In the genomic region with DNA sequence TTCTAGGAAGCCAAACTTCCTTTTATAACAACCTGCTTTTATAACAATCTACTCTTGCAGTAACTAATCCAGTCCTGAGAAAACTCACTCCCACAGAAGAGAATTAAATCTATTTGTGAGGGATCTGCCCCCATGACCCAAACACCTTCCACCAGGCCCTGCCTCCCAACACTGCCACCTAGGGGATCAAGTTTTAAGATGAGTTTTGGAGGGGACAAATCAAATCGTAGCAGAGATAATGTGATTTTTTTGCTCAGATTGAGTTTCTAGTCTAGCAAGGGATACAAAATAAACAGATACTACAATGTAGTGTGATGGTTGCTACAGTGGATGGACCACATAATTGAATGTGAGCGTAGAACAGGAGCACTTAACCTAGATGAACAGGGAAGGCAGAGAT, we compare ENCODE assay signal across 12 cellular contexts. TPM values are rescaled to one million over a fixed set of nuclear protein-coding genes. Genes with fewer than 3 reads are reported as not detected.
A peak's percentile ranks its signal among the peaks of the same experiment; 100 is the strongest.
DNase-seq lines count a peak whose midpoint lies in the region; ATAC-seq, FAIRE-seq and TF ChIP-seq lines count a peak whose summit lies in the region.
"Had no signal": no experiment of that assay in that cellular context is flagged by ENCODE, and none has a peak within 500 bp of the region (broad histone marks: within the 10 kb centered on the region; RNA-seq: fewer than 3 reads in every experiment).

No MANE protein-coding gene starts in this region.

- peaks cover 7% of the 10 kb centered on the region; the same call in 1 of the 2 replicates for H3K4me1 ChIP-seq in DND-41 (ENCODE audit: insufficient read depth, low read length)
- no peaks in the 10 kb centered on the region for H3K4me1 ChIP-seq in testis

- H3K4me3 ChIP-seq in DND-41 (ENCODE audit: low read depth in 1 of 2, low read length in 2 of 2) (no peak overlapping the region), testis (no peak overlapping the region)

- TF ChIP-seq CTCF in DND-41 (IDR thresholded peaks at IDR 0.05; ENCODE audit: borderline replicate concordance, extremely low read depth, low read length, poor library complexity, severe bottlenecking) (peak; percentile 50), VCaP (conservative IDR thresholded peaks at IDR 0.05) (peak; percentile 63), testis (IDR thresholded peaks at IDR 0.05) (no peak)

- no peak for TF ChIP-seq POLR2A in GM12892 (IDR thresholded peaks at IDR 0.05; ENCODE audit: low read depth, low read length)
- TF ChIP-seq POLR2A in testis (IDR thresholded peaks at IDR 0.05) = no peak

- ATAC-seq in DND-41 (ENCODE audit: insufficient read depth, low read depth) (no peak), HG02588 (IDR thresholded peaks at IDR 0.05; ENCODE audit: unreplicated experiment) (no peak)
- ATAC-seq: stimulated activated naive B cell treated with anti-CD40 and anti-IgM and Interleukin-4, amounts not matched to agents 10 μg/mL and 1 μg/mL and 100 μg/mL, for 72 hours had no signal

- no peaks in the 10 kb centered on the region; the same call in 1 of the 2 replicates for H3K79me2 ChIP-seq in DND-41 (ENCODE audit: insufficient read depth, low read length)

- no peak overlapping the region for H3K9ac ChIP-seq in DND-41 (ENCODE audit: low read depth, low read length)

- H3K4me2 ChIP-seq in DND-41 (ENCODE audit: insufficient read depth, low read length) = no peak overlapping the region

- H2AFZ ChIP-seq in DND-41 (ENCODE audit: low read depth, low read length) = no peak overlapping the region

- H3K27me3 ChIP-seq in DND-41 (ENCODE audit: insufficient read depth, low read length, poor library complexity) = no peaks in the 10 kb centered on the region
- H3K27me3 ChIP-seq in testis = no peaks in the 10 kb centered on the region

- H3K9me3 ChIP-seq in DND-41 (ENCODE audit: insufficient read depth, low read length, severe bottlenecking) (peaks cover 7% of the 10 kb centered on the region), testis (no peaks in the 10 kb centered on the region)

- H3K36me3 ChIP-seq in DND-41 (ENCODE audit: insufficient read depth, low read length) = no peaks in the 10 kb centered on the region
- no peaks in the 10 kb centered on the region for H3K36me3 ChIP-seq in testis (ENCODE audit: low read depth, missing control alignments)

- no peaks in the 10 kb centered on the region for H4K20me1 ChIP-seq in DND-41 (ENCODE audit: insufficient read depth, low read length)

- peak; percentile 64 for FAIRE-seq in GM12892 (lab: Jason Lieb, UNC)

- 71 to 95% methylated on average over 2 of the region's 2 CpGs for WGBS in testis, 2 donors

- no peak for DNase-seq in DND-41
- no peak for DNase-seq in GM12892 (ENCODE audit: insufficient read length)
- peak; percentile 25 for DNase-seq in iPS-NIHi11 (ENCODE audit: low spot score)
- no peak for DNase-seq in testis
- no peak for DNase-seq in H4 (ENCODE audit: low spot score)
- DNase-seq: activated B cell treated with CpG ODN at 0.5 μM for 24 hours; DMS79 treated with DMSO at 0.1 percent for 48 hours; NCI-H1417; stimulated activated CD4-positive, alpha-beta T cell treated with anti-CD3 and anti-CD28 coated beads, Interleukin-15, amount 100 ng/mL, for 24 hours; stimulated activated naive B cell treated with anti-CD40 and anti-IgM and Interleukin-4, amounts not matched to agents 10 μg/mL and 1 μg/mL and 100 μg/mL, for 72 hours had no signal

- no peak overlapping the region for H3K27ac ChIP-seq in DND-41 (ENCODE audit: low read length)
- no peak overlapping the region for H3K27ac ChIP-seq in VCaP
- no peak overlapping the region for H3K27ac ChIP-seq in testis

- intact Hi-C loops in testis (cut with DNase I; ENCODE audit: low total_unique reads) = no loop called here

RNA-seq across cellular contexts. Expression of gene NCOA1, which starts 52.2 kb away (rescaled TPM):
- 10.8 TPM for polyA plus RNA-seq in GM12892 (2012; ENCODE audit: missing spikeins)
- total RNA-seq in testis = 100 to 1,000 TPM; 109 to 124 TPM
- polyA plus RNA-seq in testis (ENCODE audit: insufficient read depth, low read depth, low replicate concordance) = 52.3 TPM
- 4.7 and 5.6 TPM in 2 replicates for total RNA-seq in H4 (2014; rRNA removed; shearing (Covaris generic))

Comparison
In these comparisons a context has a peak if more than half of its experiments do, and no peak if none do; other contexts are left out.
1. CTCF ChIP-seq: peak in DND-41 (single experiment) and VCaP (single experiment); none in testis (0 of 3).
2. RNA of gene NCOA1, which starts 52.2 kb away (total RNA-seq): 109 to 124 TPM in testis; 4.7 to 5.6 TPM in H4; every median in the first group is over 10 times any median in the second.